9 cellular contexts compared by ENCODE assay signal in genomic region chr6:111844921-111845320, GRCh38. TPM values are rescaled to one million over a fixed set of nuclear protein-coding genes. Genes with fewer than 3 reads are reported as not detected.
A peak's percentile ranks its signal among the peaks of the same experiment; 100 is the strongest.
DNase-seq lines count a peak whose midpoint lies in the region; ATAC-seq, FAIRE-seq and TF ChIP-seq lines count a peak whose summit lies in the region.
"Had no signal": no experiment of that assay in that cellular context is flagged by ENCODE, and none has a peak within 500 bp of the region (broad histone marks: within the 10 kb centered on the region; RNA-seq: fewer than 3 reads in every experiment).

No MANE protein-coding gene starts in this region.

- H3K27ac Mint-ChIP-seq in brain, result peak overlapping the region in 4 of 5 experiments; percentile 69 to 84 (median 74)

- no peaks in the 10 kb centered on the region for H3K9me3 Mint-ChIP-seq in brain

- CTCF ChIA-PET in PC-9 (lab: Charles Lee), result no interaction called here

- intact Hi-C loops in PC-9 (cut with micrococcal nuclease; ENCODE audit: unreplicated experiment), result no loop called here

- no peaks in the 10 kb centered on the region for H3K9me2 ChIP-seq in PC-9 (ENCODE audit: insufficient read depth)

- H3K36me3 ChIP-seq in PC-9 (ENCODE audit: low read depth), result no peaks in the 10 kb centered on the region

- peak overlapping the region in 2 of 5 experiments; percentile 19 to 47 for H3K4me3 Mint-ChIP-seq in brain

- peaks cover 13% of the 10 kb centered on the region; the same call in 1 of the 2 replicates for H3K79me2 ChIP-seq in PC-9 (ENCODE audit: low read depth)

- no peaks in the 10 kb centered on the region for H3K27me3 ChIP-seq in PC-9 (ENCODE audit: insufficient read depth, low read depth)

- BruUV-seq in PC-9 (replicated peaks; lab: Mats Ljungman, UMichigan), result no TSS peak

- H3K4me2 ChIP-seq in PC-9, result no peak overlapping the region

- FAIRE-seq in GM12891 (lab: Jason Lieb, UNC), result peak; percentile 54

- no peaks in the 10 kb centered on the region for H3K27me3 Mint-ChIP-seq in brain

- peaks cover 32% of the 10 kb centered on the region for H3K36me3 Mint-ChIP-seq in brain

- ATAC-seq in HG02759 (IDR thresholded peaks at IDR 0.05; ENCODE audit: unreplicated experiment) (peak; percentile 16), GM18520 (IDR thresholded peaks at IDR 0.05; ENCODE audit: unreplicated experiment) (no peak), GM18498 (IDR thresholded peaks at IDR 0.05; ENCODE audit: unreplicated experiment) (no peak)

- TF ChIP-seq CTCF in brain (conservative IDR thresholded peaks at IDR 0.05) (no peak), PC-9 (conservative IDR thresholded peaks at IDR 0.05) (no peak)

- H3K4me3 ChIP-seq in PC-9, result no peak overlapping the region

- DNase-seq in GM12891 (ENCODE audit: insufficient read length, low spot score), result no peak
- peak; percentile 65 for DNase-seq in myocyte (ENCODE audit: low read depth)
- no peak for DNase-seq in AG20443 (ENCODE audit: low spot score)
- no peak for DNase-seq in PC-9
- DNase-seq: NCI-H1436 treated with DMSO at 0.1 percent for 48 hours had no signal

- TF ChIP-seq POLR2A in GM12891 (IDR thresholded peaks at IDR 0.05; ENCODE audit: low read depth, low read length), result no peak

- H4K20me1 ChIP-seq in PC-9 (ENCODE audit: insufficient read depth), result peaks cover 3% of the 10 kb centered on the region

- no peaks in the 10 kb centered on the region for H3F3A ChIP-seq in PC-9 (ENCODE audit: insufficient read depth, low read depth)

- H3K4me1 ChIP-seq in PC-9 (replicated peaks; ENCODE audit: insufficient read depth), result no peaks in the 10 kb centered on the region

- POLR2A ChIA-PET in PC-9 (lab: Charles Lee; ENCODE audit: unreplicated experiment), result no interaction called here

- no peak overlapping the region for H3K27ac ChIP-seq in PC-9

- H3K4me1 Mint-ChIP-seq in brain, result no peaks in the 10 kb centered on the region

- no peaks in the 10 kb centered on the region for H3K9me3 ChIP-seq in PC-9 (ENCODE audit: insufficient read depth, low read depth)

- no peak overlapping the region for H2AFZ ChIP-seq in PC-9

TF ChIP-seq in GM12891, 5 proteins besides CTCF, POLR2A, EP300 and RAD21:
- TF ChIP-seq PAX5 (IDR thresholded peaks at IDR 0.05; ENCODE audit: insufficient read depth, low read length, severe bottlenecking), result no peak
- TF ChIP-seq TAF1 (IDR thresholded peaks at IDR 0.05; ENCODE audit: low read depth, low read length), result no peak
- peak; percentile 49 for TF ChIP-seq SPI1 (IDR thresholded peaks at IDR 0.05; ENCODE audit: low read depth, low read length)

RNA-seq across cellular contexts. Expression of gene FYN, which starts 28.3 kb away (rescaled TPM):
- polyA plus RNA-seq in GM12891 (2012; ENCODE audit: low read depth, missing spikeins), result 15.3 TPM
- polyA plus RNA-seq in brain (ENCODE audit: insufficient read depth, low read depth, low replicate concordance), result 338 TPM
- 165 and 196 TPM in 2 replicates for total RNA-seq in myocyte
- 110 TPM for polyA plus RNA-seq in myocyte (2012)
- 53.3 and 80.3 TPM in 2 replicates for total RNA-seq in PC-9 (2021)
